Comparison of ENCODE assay signal across 19 cellular contexts in genomic region chr16:63568184-63568583, GRCh38.
"Had no signal": no experiment of that assay in that cellular context is flagged by ENCODE, and none has a peak within 500 bp of the region (broad histone marks: within the 10 kb centered on the region; RNA-seq: fewer than 3 reads in every experiment).

No MANE protein-coding gene starts in this region.

- H3K4me3 Mint-ChIP-seq: naive thymus-derived CD8-positive, alpha-beta T cell; stimulated activated naive B cell treated with anti-CD40 and anti-IgM and Interleukin-4, amounts not matched to agents 10 μg/mL and 1 μg/mL and 100 μg/mL, for 72 hours; stimulated activated naive CD8-positive, alpha-beta T cell treated with anti-CD3 and anti-CD28 coated beads, Interleukin-15, amount 100 ng/mL, for 72 hours had no signal

- H3K9me3 ChIP-seq: heart left ventricle, mucosa of descending colon, neutrophil, psoas muscle, testis, tibial nerve had no signal

- H3K36me3 Mint-ChIP-seq: stimulated activated naive B cell treated with anti-CD40 and anti-IgM and Interleukin-4, amounts not matched to agents 10 μg/mL and 1 μg/mL and 100 μg/mL, for 72 hours had no signal

- H3K4me1 Mint-ChIP-seq: stimulated activated naive B cell treated with anti-CD40 and anti-IgM and Interleukin-4, amounts not matched to agents 10 μg/mL and 1 μg/mL and 100 μg/mL, for 72 hours; stimulated activated naive CD8-positive, alpha-beta T cell treated with anti-CD3 and anti-CD28 coated beads, Interleukin-15, amount 100 ng/mL, for 72 hours had no signal

- H3K4me1 ChIP-seq: psoas muscle, testis, tibial nerve had no signal

- H3K27me3 ChIP-seq: heart left ventricle, neutrophil, testis, tibial nerve had no signal

- H3K4me3 ChIP-seq: coronary artery, heart left ventricle, mucosa of descending colon, psoas muscle, skin epidermis, testis, tibial nerve had no signal

- ATAC-seq: esophagus mucosa; heart left ventricle; left lobe of liver; mucosa of descending colon; naive thymus-derived CD8-positive, alpha-beta T cell; psoas muscle; sciatic nerve; stimulated activated naive B cell treated with anti-CD40 and anti-IgM and Interleukin-4, amounts not matched to agents 10 μg/mL and 1 μg/mL and 100 μg/mL, for 72 hours; stimulated activated naive CD8-positive, alpha-beta T cell treated with anti-CD3 and anti-CD28 coated beads, Interleukin-15, amount 100 ng/mL, for 72 hours had no signal

- H3K36me3 ChIP-seq: heart left ventricle, neutrophil, tibial nerve had no signal

- H3K27ac Mint-ChIP-seq: naive thymus-derived CD8-positive, alpha-beta T cell; stimulated activated naive B cell treated with anti-CD40 and anti-IgM and Interleukin-4, amounts not matched to agents 10 μg/mL and 1 μg/mL and 100 μg/mL, for 72 hours; stimulated activated naive CD8-positive, alpha-beta T cell treated with anti-CD3 and anti-CD28 coated beads, Interleukin-15, amount 100 ng/mL, for 72 hours had no signal

- DNase-seq: effector CD8-positive, alpha-beta T cell; heart left ventricle; hippocampal formation; mammary epithelial cell; mucosa of descending colon; naive thymus-derived CD8-positive, alpha-beta T cell; psoas muscle; stimulated activated CD4-positive, alpha-beta T cell treated with anti-CD3 and anti-CD28 coated beads, Interleukin-2, amount 100 ng/mL, for 24 hours; stimulated activated CD4-positive, alpha-beta T cell treated with anti-CD3 and anti-CD28 coated beads, Interleukin-4, amount 100 ng/mL, for 4 hours; stimulated activated naive B cell treated with anti-CD40 and anti-IgM and Interleukin-4, amounts not matched to agents 10 μg/mL and 1 μg/mL and 100 μg/mL, for 72 hours; stimulated activated naive CD8-positive, alpha-beta T cell treated with anti-CD3 and anti-CD28 coated beads, Interleukin-15, amount 100 ng/mL, for 72 hours; testis had no signal

- H3K27ac ChIP-seq: coronary artery, heart left ventricle, neutrophil, psoas muscle, skin epidermis, testis, tibial nerve had no signal

- H3K27me3 Mint-ChIP-seq: naive thymus-derived CD8-positive, alpha-beta T cell; stimulated activated naive B cell treated with anti-CD40 and anti-IgM and Interleukin-4, amounts not matched to agents 10 μg/mL and 1 μg/mL and 100 μg/mL, for 72 hours; stimulated activated naive CD8-positive, alpha-beta T cell treated with anti-CD3 and anti-CD28 coated beads, Interleukin-15, amount 100 ng/mL, for 72 hours had no signal
